31 cellular contexts compared by ENCODE assay signal in the genomic region with DNA sequence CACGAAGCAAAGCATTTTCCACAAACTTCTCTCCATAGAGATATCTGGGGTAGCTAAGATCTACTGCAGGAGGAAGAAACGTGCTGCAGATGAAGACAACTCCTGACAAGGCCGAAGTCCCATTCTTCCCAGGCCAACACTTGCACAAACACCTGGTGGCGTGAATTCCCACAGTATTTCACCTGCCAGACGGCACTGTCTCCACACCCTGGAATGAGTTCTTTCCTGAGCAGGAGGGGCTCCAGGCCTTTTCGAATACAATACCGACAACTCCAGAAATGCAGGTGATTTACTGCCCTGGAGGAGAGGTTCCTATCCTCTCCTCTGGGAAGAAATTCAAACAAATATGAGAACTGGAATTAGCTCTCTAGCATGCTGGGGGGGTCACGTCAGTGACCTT.
"Had no signal": no experiment of that assay in that cellular context is flagged by ENCODE, and none has a peak within 500 bp of the region (broad histone marks: within the 10 kb centered on the region; RNA-seq: fewer than 3 reads in every experiment).

No MANE protein-coding gene starts in this region.

- H3K27me3 ChIP-seq: ascending aorta had no signal

- H2AFZ ChIP-seq: PC-9 had no signal

- H3K4me3 ChIP-seq: ascending aorta, PC-9 had no signal

- H3K36me3 ChIP-seq: ascending aorta had no signal

- H3K9me3 ChIP-seq: ascending aorta had no signal

- H3K27ac ChIP-seq: ascending aorta, KMS-11, PC-9, RWPE1 had no signal

- FAIRE-seq: RCC 7860, TTC549 had no signal

- H3K9ac ChIP-seq: KMS-11 had no signal

- H3K27ac Mint-ChIP-seq: activated CD4-positive, alpha-beta T cell treated with anti-CD3 and anti-CD28 coated beads, Interleukin-2, amount 10 ng/mL, durations not matched to agents 24 days and 14 days; activated CD8-positive, alpha-beta T cell treated with anti-CD3 and anti-CD28 coated beads for 36 hours; activated naive CD8-positive, alpha-beta T cell treated with anti-CD3 and anti-CD28 coated beads for 36 hours; activated T-cell treated with anti-CD3 and anti-CD28 coated beads, Interleukin-2, amount 50 U/mL, for 72 hours; activated T-helper 17 cell treated with anti-CD3 and anti-CD28 coated beads, Interleukin-2, amount 50 U/mL, for 72 hours; T-helper 2 cell treated with Interferon-gamma antibody and Interleukin-4, amounts not matched to agents 5 μg/mL and 100 μg/mL, for 36 hours had no signal

- H3K4me1 ChIP-seq: ascending aorta had no signal

- H3K4me2 ChIP-seq: KMS-11, PC-9 had no signal

- H3K9me3 Mint-ChIP-seq: activated CD8-positive, alpha-beta T cell treated with anti-CD3 and anti-CD28 coated beads for 36 hours; activated naive CD8-positive, alpha-beta T cell treated with anti-CD3 and anti-CD28 coated beads for 36 hours; activated T-cell treated with anti-CD3 and anti-CD28 coated beads, Interleukin-2, amount 50 U/mL, for 72 hours; activated T-helper 17 cell treated with anti-CD3 and anti-CD28 coated beads, Interleukin-2, amount 50 U/mL, for 72 hours; T-helper 2 cell treated with Interferon-gamma antibody and Interleukin-4, amounts not matched to agents 5 μg/mL and 100 μg/mL, for 36 hours had no signal

- DNase-seq: activated CD4-positive, alpha-beta T cell treated with anti-CD3 and anti-CD28 coated beads, Interleukin-2, amount 10 ng/mL, durations not matched to agents 24 days and 14 days; activated CD4-positive, alpha-beta T cell treated with anti-CD3 and anti-CD28 coated beads, Interleukin-2, amount 50 U/mL, for 4 hours; activated CD8-positive, alpha-beta T cell treated with anti-CD3 and anti-CD28 coated beads for 36 hours; activated effector memory CD4-positive, alpha-beta T cell treated with anti-CD3 and anti-CD28 coated beads, Interleukin-2, amount 50 U/mL, for 16 hours; activated naive CD4-positive, alpha-beta T cell; activated naive CD4-positive, alpha-beta T cell treated with anti-CD3 and anti-CD28 coated beads, Interleukin-2, amount 50 U/mL, for 16 hours; activated naive CD8-positive, alpha-beta T cell treated with anti-CD3 and anti-CD28 coated beads for 36 hours; activated T-cell treated with anti-CD3 and anti-CD28 coated beads, Interleukin-2, amount 50 U/mL, for 1 hour; activated T-cell treated with anti-CD3 and anti-CD28 coated beads, Interleukin-2, amount 50 U/mL, for 72 hours; amniotic stem cell; MM.1S; NCI-H1092 treated with DMSO at 0.1 percent for 48 hours; NCI-H1417; NCI-H146; NCI-H187; NCI-H2029 treated with DMSO at 0.1 percent for 48 hours; NCI-H2107; NCI-H2171; NCI-H510A; NCI-H526; NCI-H748 treated with DMSO at 0.1 percent for 48 hours; PC-9; SW 1271 had no signal

- H3K4me3 Mint-ChIP-seq: activated CD4-positive, alpha-beta T cell treated with anti-CD3 and anti-CD28 coated beads, Interleukin-2, amount 10 ng/mL, durations not matched to agents 24 days and 14 days; activated CD8-positive, alpha-beta T cell treated with anti-CD3 and anti-CD28 coated beads for 36 hours; activated naive CD8-positive, alpha-beta T cell treated with anti-CD3 and anti-CD28 coated beads for 36 hours; activated T-cell treated with anti-CD3 and anti-CD28 coated beads, Interleukin-2, amount 50 U/mL, for 72 hours; activated T-helper 17 cell treated with anti-CD3 and anti-CD28 coated beads, Interleukin-2, amount 50 U/mL, for 72 hours; T-helper 2 cell treated with Interferon-gamma antibody and Interleukin-4, amounts not matched to agents 5 μg/mL and 100 μg/mL, for 36 hours had no signal

- H3K27me3 Mint-ChIP-seq: activated CD8-positive, alpha-beta T cell treated with anti-CD3 and anti-CD28 coated beads for 36 hours; activated T-helper 17 cell treated with anti-CD3 and anti-CD28 coated beads, Interleukin-2, amount 50 U/mL, for 72 hours had no signal

- H3K36me3 Mint-ChIP-seq: activated naive CD8-positive, alpha-beta T cell treated with anti-CD3 and anti-CD28 coated beads for 36 hours had no signal

- ATAC-seq: activated CD8-positive, alpha-beta T cell treated with anti-CD3 and anti-CD28 coated beads for 36 hours; activated T-cell treated with anti-CD3 and anti-CD28 coated beads, Interleukin-2, amount 50 U/mL, for 72 hours; activated T-helper 17 cell treated with anti-CD3 and anti-CD28 coated beads, Interleukin-2, amount 50 U/mL, for 72 hours; Right ventricle myocardium inferior had no signal
